ENCODE assay signal across 23 cellular contexts in the genomic region with DNA sequence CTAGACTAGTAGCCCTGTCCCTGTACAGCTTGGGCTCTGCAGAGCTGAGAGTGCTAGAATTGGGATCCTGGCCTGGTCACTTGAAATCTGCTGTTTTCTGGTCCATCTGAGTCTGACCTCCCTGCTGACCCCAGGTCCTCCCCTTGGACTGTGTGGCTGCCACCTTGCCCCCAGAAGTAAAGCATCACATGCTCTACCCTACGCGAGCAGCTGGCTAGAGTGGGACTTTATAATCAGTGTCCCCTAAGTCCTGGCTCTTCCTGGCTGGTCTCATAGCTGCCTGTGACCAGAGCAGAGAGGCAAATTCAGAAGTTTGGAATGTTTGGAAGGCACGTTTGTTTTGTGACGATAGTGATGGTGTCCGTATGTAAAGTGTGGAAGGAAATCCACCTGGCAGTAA.
"Had no signal": no experiment of that assay in that cellular context is flagged by ENCODE, and none has a peak within 500 bp of the region (broad histone marks: within the 10 kb centered on the region; RNA-seq: fewer than 3 reads in every experiment).

No MANE protein-coding gene starts in this region.

- H3K27ac ChIP-seq: body of pancreas, cardiac muscle cell, foreskin keratinocyte, hepatocyte, left lung, prostate gland, thyroid gland had no signal

- ATAC-seq: activated CD4-positive, alpha-beta T cell treated with anti-CD3 and anti-CD28 coated beads for 36 hours; activated T-helper 17 cell treated with anti-CD3 and anti-CD28 coated beads, Interleukin-2, amount 50 U/mL, for 72 hours; body of pancreas; foreskin keratinocyte; left lung; naive thymus-derived CD4-positive, alpha-beta T cell; stimulated activated naive CD8-positive, alpha-beta T cell treated with anti-CD3 and anti-CD28 coated beads, Interleukin-15, Interleukin-2, amounts not matched to agents 100 U/mL and 50 U/mL, for 24 hours; T-helper 17 cell had no signal

- H3K27me3 ChIP-seq: body of pancreas, foreskin keratinocyte, hepatocyte, left lung, thyroid gland had no signal

- H3K4me2 ChIP-seq: hepatocyte had no signal

- H3K4me3 ChIP-seq: body of pancreas, cardiac muscle cell, hepatocyte, left lung, lung, prostate gland, thyroid gland had no signal

- H2AFZ ChIP-seq: hepatocyte had no signal

- H3K9me3 ChIP-seq: body of pancreas, prostate gland, thyroid gland had no signal

- H3K36me3 ChIP-seq: cardiac muscle cell, left lung, prostate gland, thyroid gland had no signal

- H3K79me2 ChIP-seq: hepatocyte had no signal

- DNase-seq: activated B cell treated with CpG ODN at 0.5 μM for 24 hours; activated CD4-positive, alpha-beta T cell treated with anti-CD3 and anti-CD28 coated beads for 36 hours; activated CD4-positive, alpha-beta T cell treated with anti-CD3 and anti-CD28 coated beads, Interleukin-2, amount 50 U/mL, for 4 hours; activated CD8-positive, alpha-beta memory T cell treated with anti-CD3 and anti-CD28 coated beads for 24 hours; activated CD8-positive, alpha-beta memory T cell treated with anti-CD3 and anti-CD28 coated beads, Interleukin-2, amount 50 U/mL, for 4 hours; activated T-cell treated with anti-CD3 and anti-CD28 coated beads, Interleukin-2, amount 50 U/mL, for 24 hours; body of pancreas; effector CD4-positive, alpha-beta T cell; foreskin keratinocyte; glutamatergic neuron; immature natural killer cell; kidney glomerular epithelial cell; left lung; naive thymus-derived CD4-positive, alpha-beta T cell; stimulated activated CD4-positive, alpha-beta T cell treated with anti-CD3 and anti-CD28 coated beads, Interleukin-4, amount 100 ng/mL, for 24 hours; stimulated activated naive CD8-positive, alpha-beta T cell treated with anti-CD3 and anti-CD28 coated beads, Interleukin-15, Interleukin-2, amounts not matched to agents 100 U/mL and 50 U/mL, for 24 hours; T-helper 17 cell; thyroid gland had no signal

- H3K4me1 ChIP-seq: left lung, prostate gland had no signal
